ENCODE assay signal across 24 cellular contexts in the genomic region with DNA sequence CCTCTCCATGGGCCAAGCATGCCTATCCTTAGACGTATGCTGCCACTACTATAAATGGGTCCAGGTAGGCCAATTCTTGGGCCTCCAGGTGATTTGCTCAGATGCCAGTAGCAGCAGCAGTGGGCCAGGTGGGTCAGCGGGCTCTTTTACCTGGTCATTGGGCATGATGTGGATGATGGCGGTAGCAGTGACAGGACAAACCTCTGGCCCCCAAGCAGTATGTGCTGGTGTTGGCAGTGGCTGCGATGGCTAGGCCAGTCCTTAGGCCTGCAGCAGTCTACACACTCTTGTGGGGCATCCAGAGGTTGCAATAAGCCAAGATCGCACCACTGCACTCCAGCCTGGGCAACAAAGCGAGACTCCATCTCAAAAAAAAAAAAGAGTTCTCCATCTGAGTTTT.
"Had no signal": no experiment of that assay in that cellular context is flagged by ENCODE, and none has a peak within 500 bp of the region (broad histone marks: within the 10 kb centered on the region; RNA-seq: fewer than 3 reads in every experiment).

No MANE protein-coding gene starts in this region.

- DNase-seq: colonic mucosa; cortex of kidney; dermis blood vessel endothelial cell; dorsolateral prefrontal cortex; effector CD4-positive, alpha-beta T cell; effector CD8-positive, alpha-beta T cell; effector memory CD4-positive, alpha-beta T cell; effector memory CD8-positive, alpha-beta T cell; erythroblast; esophagus squamous epithelium; foreskin fibroblast; foreskin keratinocyte; foreskin melanocyte; gastrocnemius medialis; glutamatergic neuron; head of caudate nucleus; heart left ventricle; heart right ventricle had no signal

- H3K4me1 Mint-ChIP-seq: endodermal cell had no signal

- H3K4me3 Mint-ChIP-seq: dendritic cell treated with granulocyte-macrophage colony-stimulating factor and Interleukin-4, amounts not matched to agents 40 ng/mL and 50 ng/mL, for 4 days; effector memory CD8-positive, alpha-beta T cell; endodermal cell had no signal

- H3K27ac Mint-ChIP-seq: effector memory CD8-positive, alpha-beta T cell; endodermal cell had no signal

- FAIRE-seq: colon, endometrium, endothelial cell of umbilical vein, frontal cortex had no signal
